In the genomic region with DNA sequence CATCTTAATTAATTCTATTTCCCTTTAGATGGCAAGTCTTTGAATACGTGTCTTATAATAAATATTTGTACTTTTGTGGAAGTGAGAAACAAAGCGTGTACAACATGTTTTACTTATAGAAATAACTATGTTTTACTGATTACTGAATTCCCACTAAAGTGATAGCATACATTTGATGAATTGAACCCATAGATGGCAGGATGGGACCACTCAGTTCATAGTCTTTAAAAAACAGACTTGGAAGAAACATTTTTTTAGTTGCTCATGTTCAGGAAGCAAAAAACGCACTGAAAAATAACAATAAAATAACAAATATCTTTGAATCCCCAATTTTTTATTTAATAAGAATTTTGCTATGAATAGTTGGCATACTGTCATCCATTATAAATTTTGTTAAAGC, we compare ENCODE assay signal across 9 cellular contexts.
A peak's percentile ranks its signal among the peaks of the same experiment; 100 is the strongest.
DNase-seq lines count a peak whose midpoint lies in the region; ATAC-seq, FAIRE-seq and TF ChIP-seq lines count a peak whose summit lies in the region.
"Had no signal": no experiment of that assay in that cellular context is flagged by ENCODE, and none has a peak within 500 bp of the region (broad histone marks: within the 10 kb centered on the region; RNA-seq: fewer than 3 reads in every experiment).

No MANE protein-coding gene starts in this region.

- no peak overlapping the region for H3K27ac Mint-ChIP-seq in CD4-positive, alpha-beta T cell

- no peak overlapping the region for H3K27ac ChIP-seq in RWPE2 (ENCODE audit: poor library complexity, severe bottlenecking)
- no peak overlapping the region for H3K27ac ChIP-seq in heart left ventricle
- H3K27ac ChIP-seq in CD4-positive, alpha-beta T cell (ENCODE audit: low read depth, low read length) = no peak overlapping the region

- no peaks in the 10 kb centered on the region for H3K9me3 Mint-ChIP-seq in CD4-positive, alpha-beta T cell

- H3K4me1 ChIP-seq in RWPE2 (ENCODE audit: insufficient read depth, poor library complexity, severe bottlenecking) = no peaks in the 10 kb centered on the region
- H3K4me1 ChIP-seq in heart left ventricle = peaks cover 0 to 9% (median 0%) of the 10 kb centered on the region in 12 donors

- 41 to 51% (median 42%) methylated on average over 3 of the region's 3 CpGs for WGBS in heart left ventricle, 4 donors

- no peak for TF ChIP-seq POLR2A in heart left ventricle (IDR thresholded peaks at IDR 0.05)

- no peak for ATAC-seq in RWPE2 (ENCODE audit: low read depth)
- ATAC-seq in heart left ventricle = peak in 2 of 4 donors; percentile 42 to 60
- ATAC-seq in CD4-positive, alpha-beta T cell (ENCODE audit: poor library complexity) = no peak
- ATAC-seq in GM19455 (IDR thresholded peaks at IDR 0.05; ENCODE audit: unreplicated experiment) = no peak
- no peak for ATAC-seq in GM21825 (IDR thresholded peaks at IDR 0.05; ENCODE audit: unreplicated experiment)

- H3K27me3 Mint-ChIP-seq in CD4-positive, alpha-beta T cell = no peaks in the 10 kb centered on the region

- CTCF ChIA-PET in GM10248 (lab: Yijun Ruan, JAX) = no interaction called here
- CTCF ChIA-PET in CD4-positive, alpha-beta T cell (lab: Charles Lee) = no interaction called here

- H3K27me3 ChIP-seq in RWPE2 (ENCODE audit: insufficient read depth, poor library complexity, severe bottlenecking) (no peaks in the 10 kb centered on the region), heart left ventricle (no peaks in the 10 kb centered on the region)
- no peaks in the 10 kb centered on the region for H3K27me3 ChIP-seq in CD4-positive, alpha-beta T cell (ENCODE audit: control insufficient read depth, insufficient read depth, low read length)

- H3K36me3 ChIP-seq in RWPE2 (ENCODE audit: low read depth) (no peaks in the 10 kb centered on the region), heart left ventricle (no peaks in the 10 kb centered on the region)

- DNase-seq in GM10248 (ENCODE audit: extremely low spot score) (no peak), RWPE2 (ENCODE audit: low spot score) (no peak), heart left ventricle (no peak), RPMI8226 (no peak)
- DNase-seq in CD4-positive, alpha-beta T cell = no peak

- H3K4me3 ChIP-seq in RWPE2 (ENCODE audit: severe bottlenecking) (no peak overlapping the region), heart left ventricle (no peak overlapping the region)

- H3K4me3 Mint-ChIP-seq in CD4-positive, alpha-beta T cell = no peak overlapping the region

- POLR2A ChIA-PET in GM10248 (lab: Yijun Ruan, JAX) = no interaction called here
- POLR2A ChIA-PET in CD4-positive, alpha-beta T cell (lab: Charles Lee) = no interaction called here

- no peaks in the 10 kb centered on the region for H3K36me3 Mint-ChIP-seq in CD4-positive, alpha-beta T cell (ENCODE audit: low read depth)

- peak; percentile 11 for FAIRE-seq in A204.1 (lab: Jason Lieb, UNC)
- FAIRE-seq: TTC549 had no signal

- TF ChIP-seq CTCF in GM10248 (IDR thresholded peaks at IDR 0.05; ENCODE audit: control extremely low read depth, extremely low read depth, low read depth, missing control alignments) (peak; percentile 24), RWPE2 (IDR thresholded peaks at IDR 0.05; ENCODE audit: poor library complexity, severe bottlenecking) (peak; percentile 30), heart left ventricle (IDR thresholded peaks at IDR 0.05) (peak in 11 of 12 donors; percentile 8 to 54 (median 46))
- TF ChIP-seq CTCF in CD4-positive, alpha-beta T cell (IDR thresholded peaks at IDR 0.05) = no peak

- no peaks in the 10 kb centered on the region for H3K9me3 ChIP-seq in RWPE2 (ENCODE audit: severe bottlenecking)
- H3K9me3 ChIP-seq in heart left ventricle = no peaks in the 10 kb centered on the region
- H3K9me3 ChIP-seq in CD4-positive, alpha-beta T cell (ENCODE audit: control insufficient read depth, low read length) = no peaks in the 10 kb centered on the region

- H3K4me1 Mint-ChIP-seq in CD4-positive, alpha-beta T cell (ENCODE audit: low read depth) = no peaks in the 10 kb centered on the region

- intact Hi-C loops in heart left ventricle (cut with DNase I) = loop anchor here in 9 of 10 donors (2.0 to 10.0 kb wide), 4 partner anchors 447 to 454 kb away; no protein-coding TSS in a partner anchor
- intact Hi-C loops in CD4-positive, alpha-beta T cell (cut with DNase I, micrococcal nuclease) = no loop called here

Comparison
In these comparisons a context has a peak if more than half of its experiments do, and no peak if none do; other contexts are left out.
1. intact Hi-C loops: an anchor here in heart left ventricle (2.0 to 10.0 kb wide); none called in CD4-positive, alpha-beta T cell.